Comparison of ENCODE assay signal across 8 cellular contexts in genomic region chr9:131125288-131126058, GRCh38. TPM values are rescaled to one million over a fixed set of nuclear protein-coding genes. Genes with fewer than 3 reads are reported as not detected.
A peak's percentile ranks its signal among the peaks of the same experiment; 100 is the strongest.
DNase-seq lines count a peak whose midpoint lies in the region; ATAC-seq and TF ChIP-seq lines count a peak whose summit lies in the region.

TSS of gene NUP214 (plus strand) at chr9:131125586. CDS start at chr9:131125705, 119 bp downstream.

- H3K9me3 ChIP-seq in SU-DHL-6 (ENCODE audit: insufficient read depth, low read length) (no peaks in the 10 kb centered on the region), ovary (no peaks in the 10 kb centered on the region), thyroid gland (no peaks in the 10 kb centered on the region)

- peak within 1 kb of the TSS; percentile 86 for H2AFZ ChIP-seq in SU-DHL-6 (ENCODE audit: low read depth, low read length, severe bottlenecking)

- TF ChIP-seq POLR2A in GM10847 (IDR thresholded peaks at IDR 0.05; ENCODE audit: extremely low read depth, insufficient read length) (peak; percentile 97), ovary (IDR thresholded peaks at IDR 0.05) (peak; percentile 81), thyroid gland (IDR thresholded peaks at IDR 0.05) (peak; percentile 67 to 88)

- H3K4me3 ChIP-seq in SU-DHL-6 (ENCODE audit: insufficient read depth, low read length, poor library complexity, severe bottlenecking) (peak within 1 kb of the TSS; percentile 98), ovary (peak within 1 kb of the TSS; percentile 81), thyroid gland (replicated peaks in 1 of 3) (peak within 1 kb of the TSS; percentile 62 to 99 (median 67))

- H3F3A ChIP-seq in SU-DHL-6 (ENCODE audit: insufficient read depth): no peaks in the 10 kb centered on the region; the same call in 1 of the 2 replicates

- intact Hi-C loops in Right ventricle myocardium inferior (cut with DNase I): loop anchor here (2.0 to 5.0 kb wide), 2 partner anchors 69 to 212 kb away; no protein-coding TSS in a partner anchor
- intact Hi-C loops in ovary (cut with DNase I): no loop called here
- intact Hi-C loops in thyroid gland (cut with DNase I): loop anchor here (5.0 kb wide), 1 partner anchor 68 kb away; no protein-coding TSS in a partner anchor

- peak; percentile 98 for ATAC-seq in HG02678 (IDR thresholded peaks at IDR 0.05; ENCODE audit: unreplicated experiment)
- ATAC-seq in Right ventricle myocardium inferior: peak; percentile 100

- WGBS in ovary, 3 donors: 0 to 1% (median 0%) methylated on average over 21 to 61 of the region's 61 CpGs
- WGBS in thyroid gland, 2 donors: 0% methylated on average over 5 to 28 of the region's 61 CpGs

- H3K9ac ChIP-seq in SU-DHL-6 (ENCODE audit: low read length): peak within 1 kb of the TSS; percentile 99

- no peaks in the 10 kb centered on the region for H3K27me3 ChIP-seq in SU-DHL-6 (ENCODE audit: low read length)
- no peaks in the 10 kb centered on the region for H3K27me3 ChIP-seq in ovary
- H3K27me3 ChIP-seq in thyroid gland: no peaks in the 10 kb centered on the region

- H3K27ac ChIP-seq in SU-DHL-6 (ENCODE audit: low read depth, low read length) (peak within 1 kb of the TSS; percentile 72), ovary (peak within 1 kb of the TSS in 1 of 2 donors; percentile 46), thyroid gland (peak within 1 kb of the TSS; percentile 69 to 83 (median 73))

- peak within 1 kb of the TSS; percentile 94 for H3K4me2 ChIP-seq in SU-DHL-6 (ENCODE audit: low read depth, low read length, poor library complexity, severe bottlenecking)

- H4K20me1 ChIP-seq in SU-DHL-6 (ENCODE audit: low read depth, low read length): no peaks in the 10 kb centered on the region

- TF ChIP-seq CTCF in SU-DHL-6 (IDR thresholded peaks at IDR 0.05; ENCODE audit: insufficient read depth, low read length, poor library complexity, severe bottlenecking) (no peak), ovary (IDR thresholded peaks at IDR 0.05) (no peak), thyroid gland (IDR thresholded peaks at IDR 0.05) (peak in 1 of 6 experiments; percentile 33)

- H3K36me3 ChIP-seq in SU-DHL-6 (ENCODE audit: low read length): peaks cover 21% of the 10 kb centered on the region; the same call in 1 of the 2 replicates
- H3K36me3 ChIP-seq in ovary: no peaks in the 10 kb centered on the region
- peaks cover 34 to 39% of the 10 kb centered on the region in 2 donors for H3K36me3 ChIP-seq in thyroid gland

- H3K9me2 ChIP-seq in SU-DHL-6 (replicated peaks; ENCODE audit: insufficient read depth, low read length): no peaks in the 10 kb centered on the region

- TF ChIP-seq EP300 in ovary (IDR thresholded peaks at IDR 0.05): no peak

- peaks cover 6% of the 10 kb centered on the region for H3K4me1 ChIP-seq in ovary (ENCODE audit: insufficient read depth)
- H3K4me1 ChIP-seq in thyroid gland: peaks cover 0 to 12% of the 10 kb centered on the region in 2 donors

- DNase-seq in NCI-H128 (lab: John Stamatoyannopoulos, UW; ENCODE audit: unreplicated experiment): peak; percentile 95
- DNase-seq in activated naive CD8-positive, alpha-beta T cell treated with anti-CD3 and anti-CD28 coated beads, Interleukin-2, amount 50 U/mL, for 16 hours (ENCODE audit: low read depth, low spot score): peak; percentile 100
- DNase-seq in Right ventricle myocardium inferior (ENCODE audit: missing footprints): peak; percentile 100
- peak; percentile 98 to 100 (median 99) for DNase-seq in ovary
- peak; percentile 99 for DNase-seq in thyroid gland

- peaks cover 29% of the 10 kb centered on the region for H3K79me2 ChIP-seq in SU-DHL-6 (ENCODE audit: insufficient read depth, low read length)

RNA-seq across cellular contexts. Expression of gene NUP214, which starts in this region (rescaled TPM):
- total RNA-seq in Right ventricle myocardium inferior: 20.8 TPM
- total RNA-seq in ovary: 10 to 100 TPM; 33.7 to 55.0 (median 46.6) TPM
- 10 to 100 TPM; 25.0 to 60.7 TPM for polyA plus RNA-seq in ovary
- 10 to 100 TPM; 27.3 to 59.2 (median 46.6) TPM for total RNA-seq in thyroid gland

Comparison
In these comparisons a context has a peak if more than half of its experiments do, and no peak if none do; other contexts are left out.
1. intact Hi-C loops: an anchor here in Right ventricle myocardium inferior (2.0 to 5.0 kb wide) and thyroid gland (5.0 kb wide); none called in ovary.